ENCODE assay signal across 8 cellular contexts in genomic region chr9:35618325-35618727, GRCh38. TPM values are rescaled to one million over a fixed set of nuclear protein-coding genes. Genes with fewer than 3 reads are reported as not detected.
DNase-seq lines count a peak whose midpoint lies in the region; ATAC-seq and TF ChIP-seq lines count a peak whose summit lies in the region.

A gene with protein sequence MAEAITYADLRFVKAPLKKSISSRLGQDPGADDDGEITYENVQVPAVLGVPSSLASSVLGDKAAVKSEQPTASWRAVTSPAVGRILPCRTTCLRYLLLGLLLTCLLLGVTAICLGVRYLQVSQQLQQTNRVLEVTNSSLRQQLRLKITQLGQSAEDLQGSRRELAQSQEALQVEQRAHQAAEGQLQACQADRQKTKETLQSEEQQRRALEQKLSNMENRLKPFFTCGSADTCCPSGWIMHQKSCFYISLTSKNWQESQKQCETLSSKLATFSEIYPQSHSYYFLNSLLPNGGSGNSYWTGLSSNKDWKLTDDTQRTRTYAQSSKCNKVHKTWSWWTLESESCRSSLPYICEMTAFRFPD (minus strand): TSS chr9:35618413. CDS start chr9:35618303, 110 bp downstream.

- no peak within 1 kb of the TSS for H3K27ac ChIP-seq in HUES6 (ENCODE audit: low read depth, low read length)

- H3K27me3 ChIP-seq in BE2C (peaks cover 6% of the 10 kb centered on the region), HUES6 (ENCODE audit: control insufficient read depth, insufficient read depth, low read length) (peaks cover 51% of the 10 kb centered on the region), mucosa of stomach (ENCODE audit: control insufficient read depth, insufficient read depth, low read length) (peaks cover 15% of the 10 kb centered on the region)

- H3K9me3 ChIP-seq in BE2C: no peaks in the 10 kb centered on the region
- no peaks in the 10 kb centered on the region for H3K9me3 ChIP-seq in HUES6 (ENCODE audit: control insufficient read depth, insufficient read depth, low read depth, low read length)
- H3K9me3 ChIP-seq in mucosa of stomach (ENCODE audit: control insufficient read depth, low read length): no peaks in the 10 kb centered on the region

- H3K36me3 ChIP-seq in BE2C (no peaks in the 10 kb centered on the region), HUES6 (ENCODE audit: control insufficient read depth, insufficient read depth, low read length) (no peaks in the 10 kb centered on the region), mucosa of stomach (ENCODE audit: control insufficient read depth, insufficient read depth, low read length) (no peaks in the 10 kb centered on the region)

- peak within 1 kb of the TSS; percentile 54 for H3K4me3 ChIP-seq in BE2C (ENCODE audit: low read depth, low read length)
- H3K4me3 ChIP-seq in HUES6 (ENCODE audit: low read depth, low read length): peak within 1 kb of the TSS; percentile 59
- peak within 1 kb of the TSS; percentile 48 for H3K4me3 ChIP-seq in mucosa of stomach (ENCODE audit: low read length)

- TF ChIP-seq CTCF in BE2C (IDR thresholded peaks at IDR 0.05; ENCODE audit: low read depth, low read length): no peak

- H3K4me1 ChIP-seq in BE2C: no peaks in the 10 kb centered on the region
- peaks cover 11% of the 10 kb centered on the region for H3K4me1 ChIP-seq in HUES6 (ENCODE audit: control insufficient read depth, insufficient read depth, low read length)
- H3K4me1 ChIP-seq in mucosa of stomach (ENCODE audit: control insufficient read depth, insufficient read depth, low read length): peaks cover 7% of the 10 kb centered on the region

- ATAC-seq in GM18868 (IDR thresholded peaks at IDR 0.05; ENCODE audit: unreplicated experiment): no peak

- DNase-seq in BE2C: no peak
- peak; percentile 65 for DNase-seq in cerebellum (ENCODE audit: low spot score)
- DNase-seq in GM03348 (ENCODE audit: low spot score): no peak
- DNase-seq in pons (ENCODE audit: low spot score): no peak
- no peak for DNase-seq in midbrain (lab: John Stamatoyannopoulos, UW)

- H3K9ac ChIP-seq in HUES6 (ENCODE audit: low read length) (peak within 1 kb of the TSS; percentile 13), mucosa of stomach (ENCODE audit: low read length) (peak within 1 kb of the TSS; percentile 76)

RNA-seq across cellular contexts. Expression of the gene that starts here (rescaled TPM):
- not detected for polyA plus RNA-seq in BE2C (2012; ENCODE audit: insufficient read depth, insufficient read length, low read depth)
- 1.3 TPM for total RNA-seq in cerebellum
